Comparison of ENCODE assay signal across 7 cellular contexts in genomic region chr20:58228484-58229197, GRCh38. TPM values are rescaled to one million over a fixed set of nuclear protein-coding genes. Genes with fewer than 3 reads are reported as not detected.
DNase-seq lines count a peak whose midpoint lies in the region; ATAC-seq and TF ChIP-seq lines count a peak whose summit lies in the region.

Gene ANKRD60 (minus strand): TSS chr20:58228653. CDS start chr20:58228653, 0 bp downstream.

- H3K27ac ChIP-seq in rectal smooth muscle tissue (ENCODE audit: low read depth, low read length), result no peak within 1 kb of the TSS
- H3K27ac ChIP-seq in body of pancreas, result no peak within 1 kb of the TSS

- TF ChIP-seq CTCF in NB4 (IDR thresholded peaks at IDR 0.05; ENCODE audit: low read depth, low read length) (no peak), epithelial cell of esophagus (IDR thresholded peaks at IDR 0.05; ENCODE audit: insufficient read depth, low read depth, low read length, missing control alignments) (no peak), body of pancreas (IDR thresholded peaks at IDR 0.05) (no peak)

- no peak within 1 kb of the TSS for H3K9ac ChIP-seq in rectal smooth muscle tissue (ENCODE audit: low read length)

- WGBS in body of pancreas, 2 donors, result 14 to 24% methylated on average over 24 to 29 of the region's 74 CpGs

- in situ Hi-C loops in KBM-7 (cut with MboI; ENCODE audit: low pct_unique_long_range_greater_than_20kb, low sequenced_read_pairs), result loop anchor here (25.0 kb wide), 1 partner anchor 609 kb away; no protein-coding TSS in a partner anchor

- H3K4me3 ChIP-seq in NB4 (ENCODE audit: low read depth, low read length) (peak within 1 kb of the TSS; percentile 51), epithelial cell of esophagus (ENCODE audit: low read length) (peak within 1 kb of the TSS; percentile 18), rectal smooth muscle tissue (ENCODE audit: low read length) (peak within 1 kb of the TSS; percentile 46), body of pancreas (no peak within 1 kb of the TSS)

- no peaks in the 10 kb centered on the region for H3K9me3 ChIP-seq in body of pancreas

- intact Hi-C loops in body of pancreas (cut with DNase I), result no loop called here

- peaks cover 15% of the 10 kb centered on the region for H3K27me3 ChIP-seq in rectal smooth muscle tissue (ENCODE audit: control insufficient read depth, insufficient read depth, low read length)
- peaks cover 0 to 21% of the 10 kb centered on the region in 2 donors for H3K27me3 ChIP-seq in body of pancreas

- peak; percentile 62 for DNase-seq in NB4 (ENCODE audit: low read depth)
- DNase-seq in activated CD8-positive, alpha-beta memory T cell treated with anti-CD3 and anti-CD28 coated beads for 1 hour (ENCODE audit: extremely low read depth in 1 of 2, low read depth in 1 of 2), result peak; percentile 19 to 54
- DNase-seq in epithelial cell of esophagus (ENCODE audit: low read depth), result peak; percentile 33
- no peak for DNase-seq in KBM-7
- no peak for DNase-seq in body of pancreas

- ATAC-seq in HG03457 (IDR thresholded peaks at IDR 0.05; ENCODE audit: unreplicated experiment), result no peak
- ATAC-seq in body of pancreas, result no peak

- no peaks in the 10 kb centered on the region for H3K36me3 ChIP-seq in rectal smooth muscle tissue (ENCODE audit: control insufficient read depth, insufficient read depth, low read length)
- no peaks in the 10 kb centered on the region for H3K36me3 ChIP-seq in body of pancreas (replicated peaks in 1 of 2; ENCODE audit: insufficient read depth in 1 of 2, low read depth in 2 of 2)

- H3K4me1 ChIP-seq in rectal smooth muscle tissue (ENCODE audit: control insufficient read depth, insufficient read depth, low read length) (peaks cover 3% of the 10 kb centered on the region), body of pancreas (no peaks in the 10 kb centered on the region)

- TF ChIP-seq POLR2A in NB4 (IDR thresholded peaks at IDR 0.05; ENCODE audit: extremely low read depth, insufficient read length) (no peak), body of pancreas (IDR thresholded peaks at IDR 0.05) (no peak)

RNA-seq across cellular contexts. Expression of gene ANKRD60, which starts in this region (rescaled TPM):
- not detected for total RNA-seq in body of pancreas

Comparison
In these comparisons a context has a peak if more than half of its experiments do, and no peak if none do; other contexts are left out.
1. DNase-seq: peak in NB4 (single experiment), activated CD8-positive, alpha-beta memory T cell treated with anti-CD3 and anti-CD28 coated beads for 1 hour (2 of 2) and epithelial cell of esophagus (single experiment); none in KBM-7 (single experiment) and body of pancreas (0 of 4).
2. H3K4me3 ChIP-seq: peak in NB4 (single experiment), epithelial cell of esophagus (single experiment) and rectal smooth muscle tissue (single experiment); none in body of pancreas (0 of 2).